ENCODE assay signal across 23 cellular contexts in the genomic region with DNA sequence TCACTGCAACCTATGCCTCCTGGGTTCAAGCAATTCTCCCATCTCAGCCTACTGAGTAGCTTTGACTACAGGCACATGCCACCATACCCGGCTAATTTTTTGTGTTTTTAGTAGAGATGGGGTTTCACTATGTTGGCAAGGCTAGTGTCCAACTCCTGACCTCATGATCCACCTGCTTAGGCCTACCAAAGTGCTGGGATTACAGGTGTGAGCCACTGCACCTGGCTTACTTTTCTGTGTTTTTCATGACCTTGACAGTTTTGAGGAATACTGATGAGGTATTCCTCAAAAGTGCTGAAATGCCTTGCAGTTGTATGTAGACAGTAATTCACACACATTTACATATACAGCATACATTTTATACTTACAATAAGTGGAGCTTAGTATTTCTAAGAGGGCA.
"Had no signal": no experiment of that assay in that cellular context is flagged by ENCODE, and none has a peak within 500 bp of the region (broad histone marks: within the 10 kb centered on the region; RNA-seq: fewer than 3 reads in every experiment).

No MANE protein-coding gene starts in this region.

- DNase-seq: dorsolateral prefrontal cortex; effector CD4-positive, alpha-beta T cell; hypothalamus; kidney; natural killer cell; stimulated activated CD4-positive, alpha-beta T cell treated with anti-CD3 and anti-CD28 coated beads, Interleukin-2, amount 100 ng/mL, for 24 hours; stimulated activated CD4-positive, alpha-beta T cell treated with anti-CD3 and anti-CD28 coated beads, Interleukin-4, amount 100 ng/mL, for 24 hours; stimulated activated naive CD8-positive, alpha-beta T cell treated with anti-CD3 and anti-CD28 coated beads, Interleukin-15, Interleukin-2, amounts not matched to agents 100 U/mL and 50 U/mL, for 24 hours; substantia nigra; upper lobe of left lung had no signal

- H3K27me3 Mint-ChIP-seq: memory B cell, progenitor cell of endocrine pancreas had no signal

- H3K4me3 ChIP-seq: dorsolateral prefrontal cortex, lung, thoracic aorta, tibial nerve, upper lobe of left lung had no signal

- H3K27me3 ChIP-seq: dorsolateral prefrontal cortex, neutrophil, tibial nerve, upper lobe of left lung had no signal

- H3K27ac ChIP-seq: neutrophil, parathyroid adenoma, thoracic aorta, tibial nerve, upper lobe of left lung had no signal

- H3K9ac ChIP-seq: parathyroid adenoma had no signal

- H3K36me3 Mint-ChIP-seq: memory B cell; natural killer cell; stimulated activated effector memory CD8-positive, alpha-beta T cell treated with anti-CD3 and anti-CD28 coated beads, Interleukin-12 subunit alpha, Interleukin-12 subunit beta, amount 100 ng/mL, for 72 hours had no signal

- FAIRE-seq: colon, frontal cortex, kidney, urothelium cell line had no signal

- H3K4me3 Mint-ChIP-seq: memory B cell; natural killer cell; neural crest cell; stimulated activated effector memory CD8-positive, alpha-beta T cell treated with anti-CD3 and anti-CD28 coated beads, Interleukin-12 subunit alpha, Interleukin-12 subunit beta, amount 100 ng/mL, for 72 hours had no signal

- H3K9me3 Mint-ChIP-seq: memory B cell; natural killer cell; stimulated activated effector memory CD8-positive, alpha-beta T cell treated with anti-CD3 and anti-CD28 coated beads, Interleukin-12 subunit alpha, Interleukin-12 subunit beta, amount 100 ng/mL, for 72 hours had no signal

- ATAC-seq: natural killer cell; sciatic nerve; stimulated activated effector memory CD8-positive, alpha-beta T cell treated with anti-CD3 and anti-CD28 coated beads, Interleukin-12 subunit alpha, Interleukin-12 subunit beta, amount 100 ng/mL, for 72 hours; stimulated activated naive CD8-positive, alpha-beta T cell treated with anti-CD3 and anti-CD28 coated beads, Interleukin-15, Interleukin-2, amounts not matched to agents 100 U/mL and 50 U/mL, for 24 hours had no signal

- H3K27ac Mint-ChIP-seq: memory B cell; natural killer cell; progenitor cell of endocrine pancreas; stimulated activated effector memory CD8-positive, alpha-beta T cell treated with anti-CD3 and anti-CD28 coated beads, Interleukin-12 subunit alpha, Interleukin-12 subunit beta, amount 100 ng/mL, for 72 hours had no signal

- H3K9me3 ChIP-seq: neutrophil, thoracic aorta, tibial nerve, upper lobe of left lung had no signal

- H3K4me1 ChIP-seq: parathyroid adenoma, tibial nerve, upper lobe of left lung had no signal

- H3K36me3 ChIP-seq: neutrophil, thoracic aorta, tibial nerve, upper lobe of left lung had no signal

- H2AFZ ChIP-seq: parathyroid adenoma had no signal
